ENCODE assay signal across 8 cellular contexts in the genomic region with DNA sequence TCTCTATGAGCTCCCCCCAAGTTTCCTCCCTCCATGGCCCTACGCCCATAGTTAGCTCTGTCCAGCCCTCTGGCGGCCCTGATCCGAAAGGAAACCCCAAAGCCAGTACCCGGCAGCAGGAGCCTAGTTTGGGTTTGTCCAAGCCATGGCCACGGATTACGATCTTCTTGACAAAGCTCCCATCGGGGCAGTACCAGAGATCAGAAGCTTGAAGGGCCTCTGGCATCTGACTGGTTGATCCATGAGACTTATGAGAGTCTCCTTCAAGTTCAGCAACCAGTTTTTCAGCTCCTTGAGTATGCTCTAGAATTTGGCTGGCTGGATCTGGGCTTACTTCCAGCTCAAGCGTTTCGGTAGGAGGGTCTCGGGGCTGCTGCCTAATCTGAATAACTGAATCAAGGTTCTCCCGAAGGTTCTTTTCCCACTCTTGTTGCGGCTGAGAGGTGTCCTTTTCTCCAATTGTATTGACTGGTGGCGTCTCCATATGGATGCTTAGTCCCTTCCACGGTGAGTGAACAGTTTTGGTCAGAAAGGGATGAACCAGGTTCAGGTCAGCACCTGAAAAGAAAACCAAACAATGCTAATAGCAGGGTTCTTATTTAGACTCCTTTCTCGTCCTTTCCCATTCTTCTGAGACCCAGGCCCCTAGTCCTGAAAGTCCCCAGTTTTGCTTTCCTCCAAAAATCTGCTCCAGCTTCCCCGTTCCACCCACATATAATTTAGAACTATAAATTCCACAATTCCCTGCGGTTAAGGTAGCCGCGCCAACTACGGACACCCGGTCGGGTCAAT. TPM values are rescaled to one million over a fixed set of nuclear protein-coding genes. Genes with fewer than 3 reads are reported as not detected.
DNase-seq lines count a peak whose midpoint lies in the region; FAIRE-seq and TF ChIP-seq lines count a peak whose summit lies in the region.

No MANE protein-coding gene starts in this region.

- FAIRE-seq in GM19239 (lab: Jason Lieb, UNC): no peak

- H3K4me1 ChIP-seq in Peyer's patch (peaks cover 6 to 32% (median 16%) of the 10 kb centered on the region in 4 donors), neuron (ENCODE audit: insufficient read depth, low read length) (peaks cover 24% of the 10 kb centered on the region)

- TF ChIP-seq CTCF in Peyer's patch (IDR thresholded peaks at IDR 0.05): no peak
- no peak for TF ChIP-seq CTCF in epithelial cell of proximal tubule (conservative IDR thresholded peaks at IDR 0.05; ENCODE audit: low read depth, low read length)

- H3K9me3 ChIP-seq in Peyer's patch (no peaks in the 10 kb centered on the region), neuron (ENCODE audit: low read length) (no peaks in the 10 kb centered on the region)

- H3K36me3 ChIP-seq in Peyer's patch (peaks cover 0 to 21% (median 0%) of the 10 kb centered on the region in 3 donors), neuron (ENCODE audit: insufficient read depth, low read length) (peaks cover 16% of the 10 kb centered on the region)

- H3K27me3 ChIP-seq in Peyer's patch (no peaks in the 10 kb centered on the region), neuron (ENCODE audit: insufficient read depth, low read length) (no peaks in the 10 kb centered on the region)

- H3K4me3 ChIP-seq in Peyer's patch: peak overlapping the region; percentile 51 to 86 (median 76)
- H3K4me3 ChIP-seq in epithelial cell of proximal tubule (ENCODE audit: low read depth, low read length): peak overlapping the region; percentile 57
- peak overlapping the region; percentile 77 for H3K4me3 ChIP-seq in neuron (ENCODE audit: low read length)

- no peak for TF ChIP-seq POLR2A in Peyer's patch (IDR thresholded peaks at IDR 0.05)

- H3K27ac ChIP-seq in Peyer's patch: peak overlapping the region; percentile 71 to 90 (median 87)

- DNase-seq in NCI-H1092 (lab: John Stamatoyannopoulos, UW) (peak; percentile 57), NCI-H1092 treated with DMSO at 0.1 percent for 48 hours (lab: John Stamatoyannopoulos, UW) (no peak), Peyer's patch (no peak), epithelial cell of proximal tubule (ENCODE audit: low read depth) (no peak), NCI-H2196 treated with DMSO at 0.1 percent for 48 hours (lab: John Stamatoyannopoulos, UW; ENCODE audit: unreplicated experiment) (no peak), NOMO-1 treated with DMSO at 0.1 percent for 48 hours (lab: John Stamatoyannopoulos, UW; ENCODE audit: unreplicated experiment) (no peak), GM19239 (ENCODE audit: insufficient read length, low spot score) (no peak)

- H2AFZ ChIP-seq in neuron (ENCODE audit: low read depth, low read length): peak overlapping the region; percentile 78

RNA-seq across cellular contexts. Expression of gene FKBPL, which starts 0.6 kb away (rescaled TPM):
- total RNA-seq in Peyer's patch (1 to 10 TPM; 5.1 to 6.6 (median 5.6) TPM), epithelial cell of proximal tubule (2.5 and 7.2 TPM in 2 replicates)

RNA-seq across cellular contexts. Expression of gene ATF6B, which starts 1.4 kb away (rescaled TPM):
- total RNA-seq in Peyer's patch: 100 to 1,000 TPM in 3 of 4 donors, 10 to 100 TPM in 1; 75.3 to 408 (median 156) TPM
- total RNA-seq in epithelial cell of proximal tubule: 21.3 and 23.2 TPM in 2 replicates

RNA-seq across cellular contexts. Expression of gene TNXB, which starts 20.4 kb away (rescaled TPM):
- total RNA-seq in Peyer's patch (100 to 1,000 TPM in 2 of 4 donors, 10 to 100 TPM in 2; 38.5 to 301 (median 117) TPM), epithelial cell of proximal tubule (0.23 TPM in 1 of 2 replicates, not detected in the other)

RNA-seq across cellular contexts. Expression of gene PRRT1, which starts 22.2 kb away (rescaled TPM):
- total RNA-seq in Peyer's patch (1 to 10 TPM in 3 of 4 donors, not detected in 1; 3.1 to 4.1 (median 3.8) TPM), epithelial cell of proximal tubule (not detected in 2 replicates)

RNA-seq across cellular contexts. Expression of gene PPT2, which starts 24.4 kb away (rescaled TPM):
- 100 to 1,000 TPM in 1 of 4 donors, 10 to 100 TPM in 2, 1 to 10 TPM in 1; 7.4 to 121 (median 26.9) TPM for total RNA-seq in Peyer's patch
- 23.2 and 39.4 TPM in 2 replicates for total RNA-seq in epithelial cell of proximal tubule

Comparison
In these comparisons a context has a peak if more than half of its experiments do, and no peak if none do; other contexts are left out.
1. RNA of gene TNXB, which starts 20.4 kb away (total RNA-seq): 38.5 to 301 TPM in Peyer's patch; 0.23 TPM in epithelial cell of proximal tubule; every median in the first group is over 10 times any median in the second.
2. Peak in every context shown above with its lines, with median percentiles within 50 percentile points of each other: H3K4me3 ChIP-seq.